13 cellular contexts compared by ENCODE assay signal in genomic region chr5:64663181-64663580, GRCh38. TPM values are rescaled to one million over a fixed set of nuclear protein-coding genes. Genes with fewer than 3 reads are reported as not detected.
A peak's percentile ranks its signal among the peaks of the same experiment; 100 is the strongest.
DNase-seq lines count a peak whose midpoint lies in the region; TF ChIP-seq lines count a peak whose summit lies in the region.
"Not testable (repeated sequence)": the region's sequence is repeated elsewhere in the genome, so short reads cannot be mapped to it uniquely, and the experiment has no call there.
"Had no signal": no experiment of that assay in that cellular context is flagged by ENCODE, and none has a peak within 500 bp of the region (broad histone marks: within the 10 kb centered on the region; RNA-seq: fewer than 3 reads in every experiment).

No MANE protein-coding gene starts in this region.

- H3K36me3 ChIP-seq in brain microvascular endothelial cell (replicated peaks) = not testable (repeated sequence)

- H3K27ac ChIP-seq in brain microvascular endothelial cell = not testable (repeated sequence)

- in situ Hi-C loops in brain microvascular endothelial cell (cut with HindIII; ENCODE audit: low pct_ligation_motif_present, low sequenced_read_pairs) = not testable (repeated sequence)

- not testable (repeated sequence) for TF ChIP-seq CTCF in AG10803 (conservative IDR thresholded peaks at IDR 0.05; ENCODE audit: low read length); brain microvascular endothelial cell (IDR thresholded peaks at IDR 0.05; ENCODE audit: low read depth, low read length, missing control alignments)

- H3K4me3 ChIP-seq in AG10803 (ENCODE audit: low read length); brain microvascular endothelial cell (ENCODE audit: low read depth, low read length): not testable (repeated sequence)

- H3K27me3 ChIP-seq in brain microvascular endothelial cell (replicated peaks) = not testable (repeated sequence)

- DNase-seq in AG10803 (ENCODE audit: low read depth) = peak; percentile 19
- peak; percentile 51 for DNase-seq in H4 (ENCODE audit: low spot score)
- peak; percentile 51 for DNase-seq in LHCN-M2 (ENCODE audit: low read depth)
- DNase-seq in RPMI7951 (ENCODE audit: low read depth) = peak; percentile 23
- peak; percentile 64 for DNase-seq in brain microvascular endothelial cell
- peak; percentile 31 for DNase-seq in fibroblast of gingiva (ENCODE audit: low read depth)
- DNase-seq in glomerular visceral epithelial cell (ENCODE audit: extremely low spot score) = peak; percentile 2

RNA-seq across cellular contexts. Expression of gene SHISAL2B, which starts 27.1 kb away (rescaled TPM):
- not detected in 2 replicates for total RNA-seq in H4 (2014; rRNA removed; shearing (Covaris generic))
- not detected in 2 replicates for total RNA-seq in LHCN-M2 (2014; rRNA removed)
- not detected for polyA plus RNA-seq in LHCN-M2 (2012)
- not detected in 2 replicates for total RNA-seq in RPMI7951 (2014; rRNA removed; shearing (Covaris generic))
- total RNA-seq: Caco-2; CD4-positive, alpha-beta T cell; HepG2; Peyer's patch; Right ventricle myocardium inferior; SK-MEL-5 had no signal
- polyA plus RNA-seq: HepG2 had no signal

Comparison
In these comparisons a context has a peak if more than half of its experiments do, and no peak if none do; other contexts are left out.
1. DNase-seq: peak in every context shown above with its lines; median percentile 64 in brain microvascular endothelial cell; 51 in H4; 51 in LHCN-M2; 31 in fibroblast of gingiva; 23 in RPMI7951; 19 in AG10803; 2 in glomerular visceral epithelial cell.